ENCODE assay signal across 8 cellular contexts in the genomic region with DNA sequence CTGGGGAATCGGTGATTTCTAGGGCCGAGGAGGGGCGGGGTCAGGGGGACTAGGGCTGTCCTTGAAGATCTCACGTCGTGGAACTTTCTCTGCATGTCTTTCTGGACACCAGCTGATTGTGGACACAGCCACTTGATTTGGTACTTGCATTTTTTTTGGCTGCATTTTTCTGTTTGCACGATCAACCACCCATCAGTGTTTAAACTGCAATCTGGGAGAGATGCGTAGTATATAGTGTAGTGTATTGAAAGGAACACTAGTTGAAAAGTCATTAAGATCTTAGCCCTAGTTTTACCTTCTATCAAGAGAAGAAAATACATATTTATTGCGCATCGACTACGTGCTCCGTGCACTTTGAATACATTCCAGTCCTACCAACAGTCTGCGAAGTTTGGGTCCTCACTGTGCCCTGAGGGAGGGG. TPM values are rescaled to one million over a fixed set of nuclear protein-coding genes. Genes with fewer than 3 reads are reported as not detected.
DNase-seq lines count a peak whose midpoint lies in the region; ATAC-seq, FAIRE-seq and TF ChIP-seq lines count a peak whose summit lies in the region.

No MANE protein-coding gene starts in this region.

- H3K9me3 ChIP-seq in CD8-positive, alpha-beta memory T cell (ENCODE audit: low read length) = no peaks in the 10 kb centered on the region
- peaks cover 5% of the 10 kb centered on the region; the same call in 1 of the 2 replicates for H3K9me3 ChIP-seq in OCI-LY7 (ENCODE audit: low read length)
- H3K9me3 ChIP-seq in colonic mucosa = no peaks in the 10 kb centered on the region

- peaks cover 4 to 19% (median 9%) of the 10 kb centered on the region in 3 donors for H3K36me3 Mint-ChIP-seq in CD8-positive, alpha-beta memory T cell
- no peaks in the 10 kb centered on the region for H3K36me3 Mint-ChIP-seq in natural killer cell

- no peak for DNase-seq in CD8-positive, alpha-beta memory T cell
- no peak for DNase-seq in OCI-LY7 (ENCODE audit: low spot score)
- DNase-seq in colonic mucosa = peak; percentile 89
- no peak for DNase-seq in natural killer cell
- DNase-seq in NCI-H2196 (lab: John Stamatoyannopoulos, UW; ENCODE audit: unreplicated experiment) = no peak
- DNase-seq in GM12891 (ENCODE audit: insufficient read length, low spot score) = no peak
- DNase-seq in RPMI8226 = no peak
- DNase-seq in germinal center (ENCODE audit: low spot score) = no peak

- peak overlapping the region; percentile 94 for H3K4me2 ChIP-seq in OCI-LY7 (ENCODE audit: low read length)

- H3K27me3 ChIP-seq in CD8-positive, alpha-beta memory T cell (ENCODE audit: insufficient read depth, low read length, poor library complexity, severe bottlenecking) = no peaks in the 10 kb centered on the region
- H3K27me3 ChIP-seq in colonic mucosa = no peaks in the 10 kb centered on the region

- H3K4me3 Mint-ChIP-seq in CD8-positive, alpha-beta memory T cell = peak overlapping the region; percentile 91 to 98 (median 95)
- H3K4me3 Mint-ChIP-seq in natural killer cell = peak overlapping the region; percentile 92

- TF ChIP-seq CTCF in OCI-LY7 (conservative IDR thresholded peaks at IDR 0.05; ENCODE audit: low read length) = no peak
- no peak for TF ChIP-seq CTCF in colonic mucosa (IDR thresholded peaks at IDR 0.05)
- no peak for TF ChIP-seq CTCF in natural killer cell (IDR thresholded peaks at IDR 0.05)

- POLR2A ChIA-PET in CD8-positive, alpha-beta memory T cell (lab: Charles Lee) = interaction anchor here (0.6 to 1.9 kb wide), 6 partner anchors 10 to 1374 kb away, joined by 3 to 15 read pairs (median 4); partner anchors contain the start of genes KPNA5, RWDD1, TSPYL1 and TSPYL4
- POLR2A ChIA-PET in OCI-LY7 (lab: Charles Lee) = interaction anchor here (0.6 to 2.5 kb wide), 13 partner anchors 9 to 192 kb away, joined by 3 to 12 read pairs (median 5); no protein-coding TSS in a partner anchor

- H3K27ac Mint-ChIP-seq in CD8-positive, alpha-beta memory T cell = peak overlapping the region; percentile 53 to 94 (median 92)
- H3K27ac Mint-ChIP-seq in natural killer cell = peak overlapping the region; percentile 76 to 89

- no peaks in the 10 kb centered on the region for H3K9me2 ChIP-seq in OCI-LY7 (ENCODE audit: insufficient read depth, low read length)

- intact Hi-C loops in OCI-LY7 (cut with micrococcal nuclease; ENCODE audit: unreplicated experiment) (loop anchor here (2.0 to 5.0 kb wide), 3 partner anchors 83 to 469 kb away; partner anchors contain the start of gene RWDD1), colonic mucosa (cut with DNase I) (no loop called here), natural killer cell (cut with micrococcal nuclease) (loop anchor here (1.0 to 2.0 kb wide), 2 partner anchors 35 to 469 kb away; partner anchors contain the start of gene RWDD1)

- FAIRE-seq in GM12891 (lab: Jason Lieb, UNC) = no peak

- no peak for TF ChIP-seq POLR2A in GM12891 (IDR thresholded peaks at IDR 0.05; ENCODE audit: low read depth, low read length)

- H3K79me2 ChIP-seq in OCI-LY7 (ENCODE audit: insufficient read depth, low read depth, low read length) = peaks cover 20% of the 10 kb centered on the region

- peak overlapping the region; percentile 75 for H3K4me3 ChIP-seq in CD8-positive, alpha-beta memory T cell (ENCODE audit: low read length)
- peak overlapping the region; percentile 78 for H3K4me3 ChIP-seq in OCI-LY7 (ENCODE audit: low read depth, low read length, poor library complexity, severe bottlenecking)
- peak overlapping the region; percentile 89 for H3K4me3 ChIP-seq in colonic mucosa

- CTCF ChIA-PET in CD8-positive, alpha-beta memory T cell (lab: Charles Lee) = interaction anchor here (1.2 to 1.4 kb wide), 3 partner anchors 8 to 90 kb away, joined by 3 to 9 read pairs (median 5); no protein-coding TSS in a partner anchor
- CTCF ChIA-PET in OCI-LY7 (lab: Charles Lee; ENCODE audit: unreplicated experiment) = interaction anchor here (0.7 to 1.9 kb wide), 5 partner anchors 11 to 344 kb away, joined by 3 to 10 read pairs (median 4); no protein-coding TSS in a partner anchor

- no peaks in the 10 kb centered on the region for H3K36me3 ChIP-seq in CD8-positive, alpha-beta memory T cell (ENCODE audit: insufficient read depth, low read length)
- peaks cover 7% of the 10 kb centered on the region; the same call in 1 of the 2 replicates for H3K36me3 ChIP-seq in OCI-LY7 (ENCODE audit: insufficient read depth, low read length)
- H3K36me3 ChIP-seq in colonic mucosa = no peaks in the 10 kb centered on the region

- peak in 1 of 3 donors; percentile 0 for ATAC-seq in natural killer cell

- peak overlapping the region; percentile 86 for H3K27ac ChIP-seq in CD8-positive, alpha-beta memory T cell (ENCODE audit: low read depth, low read length)
- H3K27ac ChIP-seq in OCI-LY7 (ENCODE audit: low read depth, low read length, poor library complexity, severe bottlenecking) (peak overlapping the region; percentile 82), colonic mucosa (peak overlapping the region; percentile 97)

- H3K4me1 ChIP-seq in CD8-positive, alpha-beta memory T cell (ENCODE audit: insufficient read depth, low read length) = peaks cover 28% of the 10 kb centered on the region
- H3K4me1 ChIP-seq in OCI-LY7 (ENCODE audit: insufficient read depth, low read length, poor library complexity, severe bottlenecking) = peaks cover 37% of the 10 kb centered on the region
- H3K4me1 ChIP-seq in colonic mucosa = peaks cover 7% of the 10 kb centered on the region

- peak overlapping the region; percentile 97 for H2AFZ ChIP-seq in OCI-LY7 (ENCODE audit: low read length)

- H3K27me3 Mint-ChIP-seq in CD8-positive, alpha-beta memory T cell = peaks cover 0 to 2% of the 10 kb centered on the region in 2 donors
- H3K27me3 Mint-ChIP-seq in natural killer cell (ENCODE audit: low read depth in 2 of 2) = no peaks in the 10 kb centered on the region

- H3K9ac ChIP-seq in colonic mucosa (ENCODE audit: low read depth in 2 of 2, low read length in 2 of 2) = peak overlapping the region; percentile 76 to 87

- BruUV-seq in OCI-LY7 (replicated peaks; lab: Mats Ljungman, UMichigan) = TSS peak; percentile 58

- H3K4me1 Mint-ChIP-seq in CD8-positive, alpha-beta memory T cell = peaks cover 51 to 66% (median 63%) of the 10 kb centered on the region in 3 donors
- H3K4me1 Mint-ChIP-seq in natural killer cell = peaks cover 37 to 52% of the 10 kb centered on the region in 2 donors

- peaks cover 0 to 5% (median 2%) of the 10 kb centered on the region in 5 donors for H3K9me3 Mint-ChIP-seq in CD8-positive, alpha-beta memory T cell
- no peaks in the 10 kb centered on the region for H3K9me3 Mint-ChIP-seq in natural killer cell

- no peaks in the 10 kb centered on the region for H4K20me1 ChIP-seq in OCI-LY7 (ENCODE audit: insufficient read depth, low read length)

TF ChIP-seq in GM12891, 5 proteins besides CTCF, POLR2A, EP300 and RAD21:
- TF ChIP-seq SPI1 (IDR thresholded peaks at IDR 0.05; ENCODE audit: low read depth, low read length) = no peak
- TF ChIP-seq POLR2AphosphoS5 (IDR thresholded peaks at IDR 0.05; ENCODE audit: low read depth, low read length) = no peak
- TF ChIP-seq PAX5 (IDR thresholded peaks at IDR 0.05; ENCODE audit: insufficient read depth, low read length, severe bottlenecking) = no peak
- TF ChIP-seq POU2F2 (IDR thresholded peaks at IDR 0.05; ENCODE audit: low read depth, low read length) = no peak
- no peak for TF ChIP-seq TAF1 (IDR thresholded peaks at IDR 0.05; ENCODE audit: low read depth, low read length)

RNA-seq across cellular contexts. Expression of gene NT5DC1, which starts 0.7 kb away (rescaled TPM):
- 10 to 100 TPM; 46.3 to 47.6 TPM for total RNA-seq in CD8-positive, alpha-beta memory T cell
- 57.1 TPM for polyA plus RNA-seq in CD8-positive, alpha-beta memory T cell
- 11.3 and 20.5 TPM in 2 replicates for total RNA-seq in OCI-LY7 (2014; rRNA removed; shearing (Covaris generic))
- total RNA-seq in OCI-LY7 (2022) (58.8 and 65.0 TPM in 2 replicates), colonic mucosa (10 to 100 TPM; 49.8 to 50.1 TPM), natural killer cell (10 to 100 TPM; 19.1 to 29.4 (median 20.5) TPM)
- 68.8 TPM for polyA plus RNA-seq in GM12891 (2012; ENCODE audit: low read depth, missing spikeins)

RNA-seq across cellular contexts. Expression of gene COL10A1, which starts 24.6 kb away (rescaled TPM):
- total RNA-seq in CD8-positive, alpha-beta memory T cell = not detected
- not detected for polyA plus RNA-seq in CD8-positive, alpha-beta memory T cell
- total RNA-seq in OCI-LY7 (2014; rRNA removed; shearing (Covaris generic)) = not detected in 2 replicates
- not detected in 2 replicates for total RNA-seq in OCI-LY7 (2022)
- not detected for total RNA-seq in colonic mucosa
- total RNA-seq in natural killer cell = not detected
- polyA plus RNA-seq in GM12891 (2012; ENCODE audit: low read depth, missing spikeins) = 0.15 TPM

RNA-seq across cellular contexts. Expression of gene FRK, which starts 40.6 kb away (rescaled TPM):
- under 1 TPM; 0.04 to 0.07 TPM for total RNA-seq in CD8-positive, alpha-beta memory T cell
- polyA plus RNA-seq in CD8-positive, alpha-beta memory T cell = not detected
- total RNA-seq in OCI-LY7 (2014; rRNA removed; shearing (Covaris generic)) = 0.10 and 0.13 TPM in 2 replicates
- 0.46 TPM in 2 replicates for total RNA-seq in OCI-LY7 (2022)
- 10 to 100 TPM; 25.9 to 27.1 TPM for total RNA-seq in colonic mucosa
- total RNA-seq in natural killer cell = not detected
- polyA plus RNA-seq in GM12891 (2012; ENCODE audit: low read depth, missing spikeins) = 0.33 TPM

Comparison
In these comparisons a context has a peak if more than half of its experiments do, and no peak if none do; other contexts are left out.
1. RNA of gene FRK, which starts 40.6 kb away (total RNA-seq): 25.9 to 27.1 TPM in colonic mucosa; 0.10 to 0.46 TPM in OCI-LY7, 0.04 to 0.07 TPM in CD8-positive, alpha-beta memory T cell and not detected in natural killer cell; every median in the first group is over 10 times any median in the second.
2. Peak in every context shown above with its lines, with median percentiles within 50 percentile points of each other: H3K27ac ChIP-seq and H3K4me3 ChIP-seq.